17 cellular contexts compared by ENCODE assay signal in the genomic region with DNA sequence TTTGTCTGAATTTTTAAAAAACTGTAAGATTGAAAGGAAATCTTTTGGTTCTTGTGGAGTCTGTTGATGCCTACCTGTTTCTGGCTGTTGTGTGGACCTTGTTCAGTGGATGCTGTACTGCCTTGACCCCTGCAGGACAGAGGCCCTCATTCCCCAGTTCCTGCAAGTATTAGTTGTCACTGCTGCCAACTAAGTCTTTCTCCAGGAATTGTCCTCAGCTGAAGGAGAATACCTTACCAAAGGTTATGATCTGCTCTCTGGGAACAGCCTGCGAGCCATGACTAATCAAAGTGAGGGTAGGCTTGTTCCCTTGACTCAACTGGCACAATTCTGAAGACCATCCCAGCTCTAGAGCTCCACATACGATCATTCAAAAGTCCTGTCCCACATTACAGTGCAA.
DNase-seq lines count a peak whose midpoint lies in the region; ATAC-seq and TF ChIP-seq lines count a peak whose summit lies in the region.
"Had no signal": no experiment of that assay in that cellular context is flagged by ENCODE, and none has a peak within 500 bp of the region (broad histone marks: within the 10 kb centered on the region; RNA-seq: fewer than 3 reads in every experiment).

No MANE protein-coding gene starts in this region.

- no peaks in the 10 kb centered on the region for H3K9me3 Mint-ChIP-seq in WTC11
- H3K9me3 Mint-ChIP-seq in natural killer cell treated with Interleukin-12 subunit alpha and Interleukin-12 subunit beta and Interleukin-15 and Interleukin-18, amount 100 ng/mL, for 72 hours = peaks cover 6% of the 10 kb centered on the region
- H3K9me3 Mint-ChIP-seq: activated T-cell treated with anti-CD3 and anti-CD28 coated beads, Interleukin-2, amount 50 U/mL, for 4 hours; stimulated activated naive CD8-positive, alpha-beta T cell treated with anti-CD3 and anti-CD28 coated beads, Interleukin-15, Interleukin-2, amounts not matched to agents 100 ng/mL and 50 ng/mL, for 24 hours had no signal

- H3K4me3 ChIP-seq in HL-60 (replicated peaks; ENCODE audit: insufficient read depth, low read length) = no peak overlapping the region
- no peak overlapping the region for H3K4me3 ChIP-seq in foreskin fibroblast (ENCODE audit: low read depth in 1 of 2, low read length in 2 of 2)
- no peak overlapping the region for H3K4me3 ChIP-seq in retinal pigment epithelial cell (ENCODE audit: low read length)
- H3K4me3 ChIP-seq: ascending aorta, pancreas had no signal

- peak overlapping the region; percentile 2; the same call in 1 of the 2 replicates for H3K27ac ChIP-seq in HL-60 (replicated peaks)
- H3K27ac ChIP-seq: pancreas had no signal

- no peak overlapping the region for H3K4me3 Mint-ChIP-seq in WTC11
- H3K4me3 Mint-ChIP-seq in natural killer cell treated with Interleukin-12 subunit alpha and Interleukin-12 subunit beta and Interleukin-15 and Interleukin-18, amount 100 ng/mL, for 72 hours = no peak overlapping the region
- H3K4me3 Mint-ChIP-seq: activated CD4-positive, alpha-beta T cell treated with anti-CD3 and anti-CD28 coated beads for 36 hours; activated T-cell treated with anti-CD3 and anti-CD28 coated beads, Interleukin-2, amount 50 U/mL, for 4 hours; stimulated activated naive CD8-positive, alpha-beta T cell treated with anti-CD3 and anti-CD28 coated beads, Interleukin-15, Interleukin-2, amounts not matched to agents 100 ng/mL and 50 ng/mL, for 24 hours had no signal

- no peaks in the 10 kb centered on the region for H3K27me3 Mint-ChIP-seq in WTC11 (ENCODE audit: low read depth)
- no peaks in the 10 kb centered on the region for H3K27me3 Mint-ChIP-seq in natural killer cell treated with Interleukin-12 subunit alpha and Interleukin-12 subunit beta and Interleukin-15 and Interleukin-18, amount 100 ng/mL, for 72 hours

- no peaks in the 10 kb centered on the region for H3K27me3 ChIP-seq in HL-60 (ENCODE audit: insufficient read depth, poor library complexity, severe bottlenecking)
- H3K27me3 ChIP-seq: ascending aorta, pancreas had no signal

- POLR2A ChIA-PET in WTC11 (lab: Charles Lee) = no interaction called here

- DNase-seq in HL-60 (ENCODE audit: low read depth in 1 of 2, low spot score in 1 of 2) = no peak
- no peak for DNase-seq in WTC11 (ENCODE audit: low spot score)
- DNase-seq in foreskin fibroblast = peak; percentile 38 to 62
- no peak for DNase-seq in retinal pigment epithelial cell (ENCODE audit: low read depth)
- no peak for DNase-seq in NCI-H526 treated with DMSO at 0.1 percent for 48 hours (lab: John Stamatoyannopoulos, UW)
- DNase-seq in central memory CD4-positive, alpha-beta T cell = no peak
- no peak for DNase-seq in hepatic stellate cell (ENCODE audit: low spot score)
- DNase-seq in natural killer cell treated with Interleukin-12 subunit alpha and Interleukin-12 subunit beta and Interleukin-15 and Interleukin-18, amount 100 ng/mL, for 72 hours (ENCODE audit: low spot score) = no peak
- DNase-seq: activated CD4-positive, alpha-beta T cell treated with anti-CD3 and anti-CD28 coated beads for 36 hours; activated T-cell treated with anti-CD3 and anti-CD28 coated beads, Interleukin-2, amount 50 U/mL, for 4 hours; left ventricle myocardium superior; NCI-H1105 treated with DMSO at 0.1 percent for 48 hours; NCI-H774; pancreas; stimulated activated CD4-positive, alpha-beta T cell treated with anti-CD3 and anti-CD28 coated beads, Interleukin-4, amount 100 ng/mL, for 1 hour had no signal

- 0 out of 2 replicates have a peak, but pooled peaks have one; percentile 44 for ATAC-seq in WTC11
- no peak for ATAC-seq in natural killer cell treated with Interleukin-12 subunit alpha and Interleukin-12 subunit beta and Interleukin-15 and Interleukin-18, amount 100 ng/mL, for 72 hours
- ATAC-seq: activated CD4-positive, alpha-beta T cell treated with anti-CD3 and anti-CD28 coated beads for 36 hours; activated T-cell treated with anti-CD3 and anti-CD28 coated beads, Interleukin-2, amount 50 U/mL, for 4 hours; left ventricle myocardium superior; pancreas had no signal

- H3K4me1 Mint-ChIP-seq in WTC11 = no peaks in the 10 kb centered on the region
- H3K4me1 Mint-ChIP-seq in natural killer cell treated with Interleukin-12 subunit alpha and Interleukin-12 subunit beta and Interleukin-15 and Interleukin-18, amount 100 ng/mL, for 72 hours (ENCODE audit: low read depth in 2 of 2) = no peaks in the 10 kb centered on the region
- H3K4me1 Mint-ChIP-seq: activated CD4-positive, alpha-beta T cell treated with anti-CD3 and anti-CD28 coated beads for 36 hours had no signal

- CTCF ChIA-PET in WTC11 (lab: Charles Lee) = no interaction called here

- no peaks in the 10 kb centered on the region for H3K36me3 Mint-ChIP-seq in WTC11
- H3K36me3 Mint-ChIP-seq in natural killer cell treated with Interleukin-12 subunit alpha and Interleukin-12 subunit beta and Interleukin-15 and Interleukin-18, amount 100 ng/mL, for 72 hours = no peaks in the 10 kb centered on the region

- H3K27ac Mint-ChIP-seq in WTC11 = no peak overlapping the region
- H3K27ac Mint-ChIP-seq in natural killer cell treated with Interleukin-12 subunit alpha and Interleukin-12 subunit beta and Interleukin-15 and Interleukin-18, amount 100 ng/mL, for 72 hours = no peak overlapping the region
- H3K27ac Mint-ChIP-seq: activated CD4-positive, alpha-beta T cell treated with anti-CD3 and anti-CD28 coated beads for 36 hours; stimulated activated naive CD8-positive, alpha-beta T cell treated with anti-CD3 and anti-CD28 coated beads, Interleukin-15, Interleukin-2, amounts not matched to agents 100 ng/mL and 50 ng/mL, for 24 hours had no signal

- peak; percentile 4 for TF ChIP-seq CTCF in HL-60 (IDR thresholded peaks at IDR 0.05; ENCODE audit: insufficient read depth, low read length)
- TF ChIP-seq CTCF in WTC11 (IDR thresholded peaks at IDR 0.05) = no peak
- TF ChIP-seq CTCF in foreskin fibroblast (IDR thresholded peaks at IDR 0.05; ENCODE audit: low read depth, low read length) = peak; percentile 38
- TF ChIP-seq CTCF in retinal pigment epithelial cell (conservative IDR thresholded peaks at IDR 0.05; ENCODE audit: low read depth, low read length) = peak; percentile 18

TF ChIP-seq in WTC11, 78 proteins besides CTCF, POLR2A, EP300 and RAD21:
- no peak for TF ChIP-seq ZNF532 (CRISPR knock-in tag; IDR thresholded peaks at IDR 0.05; ENCODE audit: borderline replicate concordance)
- no peak for TF ChIP-seq GTF2I (CRISPR knock-in tag; conservative IDR thresholded peaks at IDR 0.05)
- TF ChIP-seq ZNF138 (CRISPR knock-in tag; conservative IDR thresholded peaks at IDR 0.05) = no peak
- no peak for TF ChIP-seq ZNF219 (CRISPR knock-in tag; IDR thresholded peaks at IDR 0.05; ENCODE audit: borderline replicate concordance)
- TF ChIP-seq NR3C1 (CRISPR knock-in tag; conservative IDR thresholded peaks at IDR 0.05; ENCODE audit: low read depth) = no peak
- no peak for TF ChIP-seq ZNF396 (CRISPR knock-in tag; IDR thresholded peaks at IDR 0.05; ENCODE audit: borderline replicate concordance)
- TF ChIP-seq CREM (CRISPR knock-in tag; IDR thresholded peaks at IDR 0.05) = no peak
- TF ChIP-seq, protein P1, sequence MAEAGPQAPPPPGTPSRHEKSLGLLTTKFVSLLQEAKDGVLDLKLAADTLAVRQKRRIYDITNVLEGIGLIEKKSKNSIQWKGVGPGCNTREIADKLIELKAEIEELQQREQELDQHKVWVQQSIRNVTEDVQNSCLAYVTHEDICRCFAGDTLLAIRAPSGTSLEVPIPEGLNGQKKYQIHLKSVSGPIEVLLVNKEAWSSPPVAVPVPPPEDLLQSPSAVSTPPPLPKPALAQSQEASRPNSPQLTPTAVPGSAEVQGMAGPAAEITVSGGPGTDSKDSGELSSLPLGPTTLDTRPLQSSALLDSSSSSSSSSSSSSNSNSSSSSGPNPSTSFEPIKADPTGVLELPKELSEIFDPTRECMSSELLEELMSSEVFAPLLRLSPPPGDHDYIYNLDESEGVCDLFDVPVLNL (CRISPR knock-in tag; IDR thresholded peaks at IDR 0.05; ENCODE audit: borderline replicate concordance, low read depth) = no peak

Comparison
In these comparisons a context has a peak if more than half of its experiments do, and no peak if none do; other contexts are left out.
1. DNase-seq: peak in foreskin fibroblast (2 of 2); none in HL-60 (0 of 2), WTC11 (single experiment), retinal pigment epithelial cell (single experiment), NCI-H526 treated with DMSO at 0.1 percent for 48 hours (single experiment), central memory CD4-positive, alpha-beta T cell (single experiment), hepatic stellate cell (single experiment) and natural killer cell treated with Interleukin-12 subunit alpha and Interleukin-12 subunit beta and Interleukin-15 and Interleukin-18, amount 100 ng/mL, for 72 hours (single experiment).